Comparison of ENCODE assay signal across 14 cellular contexts in the genomic region with DNA sequence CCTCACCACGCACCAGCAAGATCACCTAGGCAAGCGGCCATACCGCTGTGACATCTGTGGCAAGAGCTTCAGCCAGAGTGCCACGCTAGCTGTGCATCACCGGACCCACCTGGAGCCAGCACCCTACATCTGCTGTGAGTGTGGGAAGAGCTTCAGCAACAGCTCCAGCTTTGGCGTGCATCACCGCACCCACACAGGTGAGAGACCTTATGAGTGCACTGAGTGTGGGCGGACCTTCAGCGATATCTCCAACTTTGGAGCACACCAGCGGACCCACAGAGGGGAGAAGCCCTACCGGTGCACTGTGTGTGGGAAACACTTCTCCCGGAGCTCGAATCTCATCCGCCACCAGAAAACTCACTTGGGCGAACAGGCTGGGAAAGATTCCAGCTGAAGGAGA. TPM values are rescaled to one million over a fixed set of nuclear protein-coding genes. Genes with fewer than 3 reads are reported as not detected.
DNase-seq lines count a peak whose midpoint lies in the region; TF ChIP-seq lines count a peak whose summit lies in the region.
"Had no signal": no experiment of that assay in that cellular context is flagged by ENCODE, and none has a peak within 500 bp of the region (broad histone marks: within the 10 kb centered on the region; RNA-seq: fewer than 3 reads in every experiment).

No MANE protein-coding gene starts in this region.

- no TSS peak for BruUV-seq in OCI-LY7 (replicated peaks; lab: Mats Ljungman, UMichigan)

- H3K36me3 ChIP-seq in HEK293 (ENCODE audit: control insufficient read depth in 2 of 2, insufficient read depth in 1 of 2, low read length in 2 of 2) (peaks cover 10 to 49% of the 10 kb centered on the region in 2 experiments; a peak in 2 of 3 replicates), OCI-LY7 (ENCODE audit: insufficient read depth, low read length) (peaks cover 46% of the 10 kb centered on the region), subcutaneous abdominal adipose tissue (ENCODE audit: control insufficient read depth in 5 of 5, insufficient read depth in 5 of 5, low read length in 5 of 5) (peaks cover 0 to 28% (median 18%) of the 10 kb centered on the region in 5 donors)

- H3K4me1 ChIP-seq in HEK293 (ENCODE audit: control insufficient read depth, insufficient read depth, low read length) (no peaks in the 10 kb centered on the region), OCI-LY7 (ENCODE audit: insufficient read depth, low read length, poor library complexity, severe bottlenecking) (peaks cover 60% of the 10 kb centered on the region), subcutaneous abdominal adipose tissue (ENCODE audit: control insufficient read depth in 5 of 5, insufficient read depth in 5 of 5, low read length in 5 of 5) (peaks cover 2 to 30% (median 19%) of the 10 kb centered on the region in 5 donors)

- peaks cover 27% of the 10 kb centered on the region for H3K79me2 ChIP-seq in OCI-LY7 (ENCODE audit: insufficient read depth, low read depth, low read length)

- no peak overlapping the region for H3K9ac ChIP-seq in subcutaneous abdominal adipose tissue (ENCODE audit: low read length in 5 of 5)
- H3K9ac ChIP-seq: BLaER1 had no signal

- TF ChIP-seq CTCF in HEK293 (tag by site-specific recombination; IDR thresholded peaks at IDR 0.05) (no peak), OCI-LY7 (conservative IDR thresholded peaks at IDR 0.05; ENCODE audit: low read length) (no peak)

- H3K27me3 ChIP-seq in subcutaneous abdominal adipose tissue (ENCODE audit: control insufficient read depth in 5 of 5, insufficient read depth in 4 of 5, low read length in 5 of 5): no peaks in the 10 kb centered on the region
- H3K27me3 ChIP-seq: BLaER1 had no signal

- H3K4me3 ChIP-seq in HEK293 (ENCODE audit: low read depth, low read length): no peak overlapping the region
- peak overlapping the region; percentile 9 for H3K4me3 ChIP-seq in OCI-LY7 (ENCODE audit: low read depth, low read length, poor library complexity, severe bottlenecking)
- H3K4me3 ChIP-seq in subcutaneous abdominal adipose tissue (ENCODE audit: low read depth in 1 of 5, low read length in 5 of 5): peak overlapping the region in 1 of 5 donors; percentile 7
- H3K4me3 ChIP-seq: A549, BLaER1, GM12878 had no signal

- H3K9me2 ChIP-seq in OCI-LY7 (ENCODE audit: insufficient read depth, low read length): no peaks in the 10 kb centered on the region

- peak; percentile 78 for DNase-seq in OCI-LY7 (ENCODE audit: low spot score)
- peak; percentile 42 for DNase-seq in germinal center (ENCODE audit: low spot score)
- DNase-seq in HuH-7.5 (ENCODE audit: low spot score): no peak
- no peak for DNase-seq in AML-193 (lab: John Stamatoyannopoulos, UW)
- DNase-seq in NCI-H510A (lab: John Stamatoyannopoulos, UW): no peak
- DNase-seq: Calu3; CD4-positive, CD25-positive, alpha-beta regulatory T cell; DMS 273 treated with DMSO at 0.1 percent for 48 hours; HCEC 1CT had no signal

- POLR2A ChIA-PET in HEK293 (lab: Yijun Ruan, JAX) (no interaction called here), OCI-LY7 (lab: Charles Lee) (interaction anchor here (0.6 kb wide), 1 partner anchor 454 kb away, joined by 3 read pairs; no protein-coding TSS in a partner anchor)

- CTCF ChIA-PET in HEK293 (lab: Yijun Ruan, JAX) (interaction anchor here (0.6 kb wide), 1 partner anchor 25 kb away, joined by 3 read pairs; no protein-coding TSS in a partner anchor), OCI-LY7 (lab: Charles Lee; ENCODE audit: unreplicated experiment) (no interaction called here)

- H3K9me3 ChIP-seq in HEK293 (ENCODE audit: control insufficient read depth, insufficient read depth, low read depth, low read length) (no peaks in the 10 kb centered on the region), OCI-LY7 (ENCODE audit: low read length) (no peaks in the 10 kb centered on the region), subcutaneous abdominal adipose tissue (ENCODE audit: control insufficient read depth in 5 of 5, low read length in 5 of 5) (peaks cover 4 to 9% (median 8%) of the 10 kb centered on the region in 5 donors)

- H3K4me2 ChIP-seq in OCI-LY7 (ENCODE audit: low read length): peak overlapping the region; percentile 50
- H3K4me2 ChIP-seq: A549, BLaER1 had no signal

- no peak overlapping the region for H3K27ac ChIP-seq in HEK293 (ENCODE audit: extremely low read depth, low read depth, low read length)
- H3K27ac ChIP-seq in OCI-LY7 (ENCODE audit: low read depth, low read length, poor library complexity, severe bottlenecking): peak overlapping the region; percentile 50
- peak overlapping the region; percentile 87 for H3K27ac ChIP-seq in subcutaneous abdominal adipose tissue (ENCODE audit: low read depth, low read length)
- H3K27ac ChIP-seq: A549, BLaER1 had no signal

- intact Hi-C loops in OCI-LY7 (cut with micrococcal nuclease; ENCODE audit: unreplicated experiment): no loop called here

- no peak overlapping the region for H2AFZ ChIP-seq in OCI-LY7 (ENCODE audit: low read length)

- no peaks in the 10 kb centered on the region for H4K20me1 ChIP-seq in OCI-LY7 (ENCODE audit: insufficient read depth, low read length)

TF ChIP-seq in HEK293, 187 proteins besides CTCF, POLR2A, EP300 and RAD21:
- TF ChIP-seq SETDB1 (IDR thresholded peaks at IDR 0.05; ENCODE audit: insufficient read length, low read length) (peak; percentile 79), ZBTB7A (tag by site-specific recombination; IDR thresholded peaks at IDR 0.05; ENCODE audit: low read depth) (no peak), EGR2 (tag by site-specific recombination; IDR thresholded peaks at IDR 0.05; ENCODE audit: low read depth) (peak; percentile 35; the same call in 1 of the 2 replicates)
- TF ChIP-seq, protein P1, sequence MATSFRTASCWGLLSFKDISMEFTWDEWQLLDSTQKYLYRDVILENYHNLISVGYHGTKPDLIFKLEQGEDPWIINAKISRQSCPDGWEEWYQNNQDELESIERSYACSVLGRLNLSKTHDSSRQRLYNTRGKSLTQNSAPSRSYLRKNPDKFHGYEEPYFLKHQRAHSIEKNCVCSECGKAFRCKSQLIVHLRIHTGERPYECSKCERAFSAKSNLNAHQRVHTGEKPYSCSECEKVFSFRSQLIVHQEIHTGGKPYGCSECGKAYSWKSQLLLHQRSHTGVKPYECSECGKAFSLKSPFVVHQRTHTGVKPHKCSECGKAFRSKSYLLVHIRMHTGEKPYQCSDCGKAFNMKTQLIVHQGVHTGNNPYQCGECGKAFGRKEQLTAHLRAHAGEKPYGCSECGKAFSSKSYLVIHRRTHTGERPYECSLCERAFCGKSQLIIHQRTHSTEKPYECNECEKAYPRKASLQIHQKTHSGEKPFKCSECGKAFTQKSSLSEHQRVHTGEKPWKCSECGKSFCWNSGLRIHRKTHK (tag by site-specific recombination; IDR thresholded peaks at IDR 0.05): no peak
- TF ChIP-seq, protein P2, sequence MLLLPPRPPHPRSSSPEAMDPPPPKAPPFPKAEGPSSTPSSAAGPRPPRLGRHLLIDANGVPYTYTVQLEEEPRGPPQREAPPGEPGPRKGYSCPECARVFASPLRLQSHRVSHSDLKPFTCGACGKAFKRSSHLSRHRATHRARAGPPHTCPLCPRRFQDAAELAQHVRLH (tag by site-specific recombination; IDR thresholded peaks at IDR 0.05): no peak

RNA-seq across cellular contexts. Expression of a gene that starts 5.0 kb away (rescaled TPM):
- 14.1 and 17.8 TPM in 2 replicates for total RNA-seq in OCI-LY7 (2014; rRNA removed; shearing (Covaris generic))
- 21.1 and 23.6 TPM in 2 replicates for total RNA-seq in OCI-LY7 (2022)

RNA-seq across cellular contexts. Expression of a gene that starts 34.2 kb away (rescaled TPM):
- total RNA-seq in OCI-LY7 (2014; rRNA removed; shearing (Covaris generic)): 23.1 and 32.3 TPM in 2 replicates
- total RNA-seq in OCI-LY7 (2022): 18.9 and 21.0 TPM in 2 replicates

RNA-seq across cellular contexts. Expression of a gene that starts 34.5 kb away (rescaled TPM):
- total RNA-seq in OCI-LY7 (2014; rRNA removed; shearing (Covaris generic)): 2.3 and 2.7 TPM in 2 replicates
- 5.1 and 5.2 TPM in 2 replicates for total RNA-seq in OCI-LY7 (2022)

Comparison
In these comparisons a context has a peak if more than half of its experiments do, and no peak if none do; other contexts are left out.
1. DNase-seq: peak in OCI-LY7 (single experiment) and germinal center (single experiment); none in HuH-7.5 (single experiment), AML-193 (0 of 2) and NCI-H510A (single experiment).